In the genomic region with DNA sequence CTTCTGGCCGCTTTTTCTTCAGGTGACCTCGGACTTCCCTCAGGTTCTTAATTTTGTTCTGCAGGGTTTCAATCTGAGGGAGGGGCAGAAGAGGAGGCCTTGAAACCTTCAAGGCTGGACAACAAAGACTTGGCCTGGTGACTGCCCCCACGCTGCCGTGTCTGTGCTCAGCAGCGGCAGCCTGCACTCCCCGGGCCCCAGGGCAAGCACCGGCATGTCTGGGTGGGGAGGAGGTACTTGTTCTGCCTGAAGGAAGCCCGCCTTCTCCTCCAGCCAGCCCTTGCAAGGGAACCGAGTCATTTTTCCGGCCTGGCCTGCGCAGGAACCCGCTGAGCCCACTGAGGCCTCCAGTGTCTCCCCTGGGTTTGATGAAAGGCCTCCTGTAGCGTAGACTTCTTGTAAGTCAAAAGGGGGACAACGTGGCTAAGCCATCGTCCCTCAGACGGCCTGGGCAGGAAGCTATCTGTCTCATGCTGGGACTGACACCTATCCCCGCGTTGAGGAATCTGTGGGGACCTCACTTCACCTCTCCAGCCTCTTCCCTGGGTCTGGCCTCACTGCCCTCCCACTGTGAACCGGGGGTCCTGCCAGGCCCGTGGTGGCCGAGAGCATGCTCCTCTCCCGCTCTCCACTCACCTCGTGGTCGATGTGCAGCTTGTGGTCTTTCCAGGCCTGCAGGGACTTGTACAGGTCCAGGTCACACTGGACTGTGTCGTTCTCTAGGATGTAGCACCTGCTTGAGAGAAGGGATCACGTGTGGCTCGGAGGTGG, we compare ENCODE assay signal across 20 cellular contexts.
DNase-seq lines count a peak whose midpoint lies in the region; ATAC-seq, FAIRE-seq and TF ChIP-seq lines count a peak whose summit lies in the region.
"Had no signal": no experiment of that assay in that cellular context is flagged by ENCODE, and none has a peak within 500 bp of the region (broad histone marks: within the 10 kb centered on the region; RNA-seq: fewer than 3 reads in every experiment).

No MANE protein-coding gene starts in this region.

- intact Hi-C loops in Right ventricle myocardium inferior (cut with DNase I) (no loop called here), left ventricle myocardium inferior (cut with micrococcal nuclease) (no loop called here), GM12878 (cut with micrococcal nuclease; ENCODE audit: unreplicated experiment) (no loop called here)

- no peaks in the 10 kb centered on the region for H3K79me2 ChIP-seq in GM12878 (ENCODE audit: control insufficient read depth, insufficient read depth, low read length)

- 92% methylated on average over 27 of the region's 27 CpGs for WGBS in GM12878 (ENCODE audit: insufficient coverage, insufficient replicate concordance, low lambda C conversion rate, missing lambda C conversion rate)

- H3K27me3 ChIP-seq in left ventricle myocardium inferior (ENCODE audit: low read depth) (no peaks in the 10 kb centered on the region), GM12878 (replicated peaks in 1 of 2; ENCODE audit: control insufficient read depth in 2 of 2, insufficient read depth in 2 of 2, low read length in 1 of 2) (no peaks in the 10 kb centered on the region)

- no peak for TF ChIP-seq RAD21 in GM12878 (IDR thresholded peaks at IDR 0.05; ENCODE audit: insufficient read depth, low read depth, low read length)

- SMC1A ChIA-PET in GM12878 (lab: Charles Lee; ENCODE audit: uncharacterized antibody, unreplicated experiment): interaction anchor here (1.7 to 1.8 kb wide), 2 partner anchors 467 to 955 kb away, joined by 5 to 10 read pairs; no protein-coding TSS in a partner anchor

- H3K4me3 ChIP-seq in left ventricle myocardium inferior (no peak overlapping the region), GM12878 (no peak overlapping the region)

- ATAC-seq in Right ventricle myocardium inferior (no peak), GM12878 (no peak), memory B cell (ENCODE audit: low read depth) (no peak), GM21529 (IDR thresholded peaks at IDR 0.05; ENCODE audit: unreplicated experiment) (no peak), GM21825 (IDR thresholded peaks at IDR 0.05; ENCODE audit: unreplicated experiment) (no peak)
- ATAC-seq: natural killer cell, T-cell had no signal

- no peak overlapping the region for H2AFZ ChIP-seq in GM12878 (ENCODE audit: control insufficient read depth, low read depth, low read length)

- H3K4me1 Mint-ChIP-seq in memory B cell: peaks cover 20% of the 10 kb centered on the region

- peaks cover 5% of the 10 kb centered on the region for H3K36me3 Mint-ChIP-seq in memory B cell
- H3K36me3 Mint-ChIP-seq: natural killer cell had no signal

- no peak for TF ChIP-seq EP300 in GM12878 (IDR thresholded peaks at IDR 0.05; ENCODE audit: borderline replicate concordance in 1 of 2, control insufficient read depth in 1 of 2, low read depth in 2 of 2, low read length in 2 of 2)

- in situ Hi-C loops in GM12878 (cut with MboI): no loop called here

- POLR2A ChIA-PET in GM12878 (lab: Charles Lee): no interaction called here

- no peak overlapping the region for H3K4me3 Mint-ChIP-seq in memory B cell
- H3K4me3 Mint-ChIP-seq: activated CD4-positive, alpha-beta T cell treated with anti-CD3 and anti-CD28 coated beads, Interleukin-2, amount 10 ng/mL, durations not matched to agents 24 days and 14 days; activated naive CD4-positive, alpha-beta T cell treated with anti-CD3 and anti-CD28 coated beads for 36 hours; natural killer cell; stimulated activated naive CD8-positive, alpha-beta T cell treated with anti-CD3 and anti-CD28 coated beads, Interleukin-15, Interleukin-2, amounts not matched to agents 100 ng/mL and 50 ng/mL, for 24 hours; T-cell had no signal

- peak overlapping the region; percentile 75 for H3K27ac Mint-ChIP-seq in memory B cell
- H3K27ac Mint-ChIP-seq: activated CD4-positive, alpha-beta T cell treated with anti-CD3 and anti-CD28 coated beads, Interleukin-2, amount 10 ng/mL, durations not matched to agents 24 days and 14 days; activated naive CD4-positive, alpha-beta T cell treated with anti-CD3 and anti-CD28 coated beads for 36 hours; natural killer cell; stimulated activated naive CD8-positive, alpha-beta T cell treated with anti-CD3 and anti-CD28 coated beads, Interleukin-15, Interleukin-2, amounts not matched to agents 100 ng/mL and 50 ng/mL, for 24 hours; T-cell had no signal

- no peak for TF ChIP-seq CTCF in left ventricle myocardium inferior (IDR thresholded peaks at IDR 0.05; ENCODE audit: borderline replicate concordance)
- TF ChIP-seq CTCF in GM12878 (IDR thresholded peaks at IDR 0.05 in 2 of 3, conservative IDR thresholded peaks at IDR 0.05 in 1 of 3; ENCODE audit: control insufficient read depth in 2 of 3, extremely low read depth in 1 of 3, insufficient read depth in 1 of 3, low read depth in 3 of 3, low read length in 3 of 3): no peak

- no peaks in the 10 kb centered on the region for H4K20me1 ChIP-seq in GM12878 (ENCODE audit: control insufficient read depth, insufficient read depth)

- no TSS peak for BruUV-seq in GM12878 (replicated peaks; lab: Mats Ljungman, UMichigan)

- CTCF ChIA-PET in GM12878 (lab: Yijun Ruan, JAX): interaction anchor here (0.6 to 2.8 kb wide), 7 partner anchors 8 to 1113 kb away, joined by 3 to 18 read pairs (median 7); no protein-coding TSS in a partner anchor

- H3K36me3 ChIP-seq in left ventricle myocardium inferior: peaks cover 23% of the 10 kb centered on the region
- H3K36me3 ChIP-seq in GM12878 (ENCODE audit: control insufficient read depth in 2 of 2, insufficient read depth in 2 of 2, low read length in 1 of 2): peaks cover 9 to 23% of the 10 kb centered on the region in 2 experiments; a peak in 3 of 4 replicates

- no peak overlapping the region for H3K27ac ChIP-seq in left ventricle myocardium inferior (replicated peaks)
- no peak overlapping the region for H3K27ac ChIP-seq in GM12878 (ENCODE audit: control insufficient read depth, insufficient read depth)

- no peaks in the 10 kb centered on the region for H3K27me3 Mint-ChIP-seq in memory B cell
- H3K27me3 Mint-ChIP-seq: activated CD4-positive, alpha-beta T cell treated with anti-CD3 and anti-CD28 coated beads, Interleukin-2, amount 10 ng/mL, durations not matched to agents 24 days and 14 days; stimulated activated naive CD8-positive, alpha-beta T cell treated with anti-CD3 and anti-CD28 coated beads, Interleukin-15, Interleukin-2, amounts not matched to agents 100 ng/mL and 50 ng/mL, for 24 hours; T-cell had no signal

- H3K9me3 ChIP-seq in left ventricle myocardium inferior (replicated peaks): no peaks in the 10 kb centered on the region
- no peaks in the 10 kb centered on the region for H3K9me3 ChIP-seq in GM12878 (replicated peaks; ENCODE audit: control insufficient read depth, insufficient read depth, low read length)

- no peak overlapping the region for H3K9ac ChIP-seq in GM12878 (ENCODE audit: control insufficient read depth, insufficient read depth, low read length)

- RAD21 ChIA-PET in GM12878 (lab: Charles Lee; ENCODE audit: unreplicated experiment): interaction anchor here (2.3 kb wide), 1 partner anchor 955 kb away, joined by 8 read pairs; no protein-coding TSS in a partner anchor

- no peak for FAIRE-seq in GM12878 (lab: Jason Lieb, UNC)
- FAIRE-seq: astrocyte, G401.6 had no signal

- H3K4me1 ChIP-seq in left ventricle myocardium inferior (peaks cover 24% of the 10 kb centered on the region), GM12878 (ENCODE audit: control insufficient read depth, insufficient read depth, low read length) (no peaks in the 10 kb centered on the region)

- no peak overlapping the region for H3K4me2 ChIP-seq in GM12878 (ENCODE audit: control insufficient read depth, insufficient read depth)

- DNase-seq in Right ventricle myocardium inferior (ENCODE audit: missing footprints) (peak; percentile 35), left ventricle myocardium inferior (no peak), GM12878 (ENCODE audit: low read depth, low spot score) (no peak), memory B cell (ENCODE audit: low spot score in 2 of 2) (no peak), T-helper 1 cell (no peak)
- no peak for DNase-seq in central memory CD4-positive, alpha-beta T cell
- DNase-seq: ACHN; activated CD4-positive, alpha-beta T cell treated with anti-CD3 and anti-CD28 coated beads, Interleukin-2, amount 10 ng/mL, durations not matched to agents 24 days and 14 days; activated naive CD4-positive, alpha-beta T cell treated with anti-CD3 and anti-CD28 coated beads for 36 hours; C1 segment of cervical spinal cord; mesenchymal stem cell; natural killer cell; NCI-H1930; SHP77; T-cell had no signal

- peak; percentile 59 for TF ChIP-seq POLR2A in GM12878 (IDR thresholded peaks at IDR 0.05; ENCODE audit: low read depth, low read length)

- H3K9me3 Mint-ChIP-seq in memory B cell: no peaks in the 10 kb centered on the region
- H3K9me3 Mint-ChIP-seq: activated CD4-positive, alpha-beta T cell treated with anti-CD3 and anti-CD28 coated beads, Interleukin-2, amount 10 ng/mL, durations not matched to agents 24 days and 14 days; activated naive CD4-positive, alpha-beta T cell treated with anti-CD3 and anti-CD28 coated beads for 36 hours; natural killer cell; stimulated activated naive CD8-positive, alpha-beta T cell treated with anti-CD3 and anti-CD28 coated beads, Interleukin-15, Interleukin-2, amounts not matched to agents 100 ng/mL and 50 ng/mL, for 24 hours; T-cell had no signal

TF ChIP-seq in GM12878, 131 proteins besides CTCF, POLR2A, EP300 and RAD21 (continues in another document):
- TF ChIP-seq NFXL1 (IDR thresholded peaks at IDR 0.05; ENCODE audit: borderline replicate concordance) (peak; percentile 43; the same call in 1 of the 2 replicates), SIN3A (IDR thresholded peaks at IDR 0.05; ENCODE audit: low read depth, low read length) (no peak), POLR2AphosphoS5 (IDR thresholded peaks at IDR 0.05; ENCODE audit: low read length) (0 out of 2 replicates have a peak, but pooled peaks have one; percentile 29), ETV6 (conservative IDR thresholded peaks at IDR 0.05 in 1 of 2, IDR thresholded peaks at IDR 0.05 in 1 of 2; ENCODE audit: borderline replicate concordance in 1 of 2, low read depth in 1 of 2) (peak in 1 of 2 experiments; percentile 54; a peak in 1 of 4 replicates), RELA (IDR thresholded peaks at IDR 0.05; ENCODE audit: borderline replicate concordance, partially characterized antibody) (no peak)
